1 cellular context compared by ENCODE assay signal in the genomic region with DNA sequence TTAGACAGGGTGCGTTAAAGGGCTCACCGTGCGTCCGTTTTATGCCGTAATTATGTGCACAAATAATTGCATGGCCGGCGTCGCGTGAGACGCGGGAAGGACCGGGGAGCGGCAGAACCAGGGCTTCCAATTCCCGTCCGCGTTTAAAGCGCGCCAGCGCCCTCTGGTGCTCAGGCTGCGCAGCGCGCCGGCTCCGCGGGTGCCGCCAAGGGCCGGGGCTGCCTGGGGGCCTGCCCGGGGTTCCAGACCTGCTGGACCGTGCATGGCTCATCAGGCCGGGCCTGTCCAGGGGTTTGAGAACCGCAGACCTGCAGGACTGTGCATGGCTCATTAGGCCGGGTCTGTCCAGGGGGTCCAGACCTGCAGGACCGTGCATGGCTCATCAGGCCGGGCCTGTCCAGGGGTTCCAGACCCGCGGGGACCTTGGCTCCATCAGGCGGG.
TF ChIP-seq lines count a peak whose summit lies in the region.

No MANE protein-coding gene starts in this region.

TF ChIP-seq in WTC11, 78 proteins besides CTCF, POLR2A, EP300 and RAD21 (continued from another document):
- TF ChIP-seq, protein P1, sequence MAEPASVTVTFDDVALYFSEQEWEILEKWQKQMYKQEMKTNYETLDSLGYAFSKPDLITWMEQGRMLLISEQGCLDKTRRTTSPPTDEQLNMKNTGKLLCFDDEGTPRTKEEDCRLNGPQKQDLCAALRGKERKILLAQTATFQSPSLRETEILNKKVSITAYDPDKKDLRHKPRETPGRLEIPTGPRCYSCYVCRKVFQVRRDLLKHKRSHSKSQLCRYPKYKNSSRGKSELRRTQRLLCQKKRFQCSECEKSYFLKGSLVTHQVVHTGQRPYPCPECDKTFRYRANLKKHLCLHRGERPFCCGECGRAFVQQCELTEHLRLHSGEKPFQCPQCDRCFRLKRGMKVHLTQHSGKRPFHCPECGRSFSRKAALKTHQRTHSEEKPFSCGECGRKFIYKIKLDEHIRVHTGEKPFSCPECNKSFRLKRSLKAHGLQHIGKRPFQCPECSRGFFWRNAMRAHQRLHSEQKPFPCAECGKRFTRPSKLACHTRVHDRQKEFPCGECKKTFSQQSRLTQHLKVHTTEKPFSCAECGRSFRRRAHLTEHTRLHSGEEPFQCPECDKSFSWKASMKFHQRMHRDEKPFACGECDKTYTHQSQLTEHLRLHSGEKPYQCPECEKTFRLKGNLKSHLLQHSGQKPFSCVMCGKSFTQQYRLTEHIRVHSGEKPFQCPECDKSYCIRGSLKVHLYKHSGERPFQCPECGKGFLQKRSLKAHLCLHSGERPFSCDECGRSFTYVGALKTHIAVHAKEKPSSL (CRISPR knock-in tag; conservative IDR thresholded peaks at IDR 0.05): no peak
- no peak for TF ChIP-seq IRF2 (CRISPR knock-in tag; IDR thresholded peaks at IDR 0.05; ENCODE audit: borderline replicate concordance, low read depth)
